7 cellular contexts compared by ENCODE assay signal in genomic region chr19:2714102-2714501, GRCh38. TPM values are rescaled to one million over a fixed set of nuclear protein-coding genes. Genes with fewer than 3 reads are reported as not detected.
DNase-seq lines count a peak whose midpoint lies in the region; ATAC-seq and TF ChIP-seq lines count a peak whose summit lies in the region.
"Not testable (repeated sequence)": the region's sequence is repeated elsewhere in the genome, so short reads cannot be mapped to it uniquely, and the experiment has no call there.
"Had no signal": no experiment of that assay in that cellular context is flagged by ENCODE, and none has a peak within 500 bp of the region (broad histone marks: within the 10 kb centered on the region; RNA-seq: fewer than 3 reads in every experiment).

No MANE protein-coding gene starts in this region.

- not testable (repeated sequence) for H2AFZ ChIP-seq in neuronal stem cell (ENCODE audit: low read length)

- H3K4me1 ChIP-seq in HEK293 (ENCODE audit: control insufficient read depth, insufficient read depth, low read length); neuronal stem cell (ENCODE audit: control insufficient read depth in 2 of 2, insufficient read depth in 1 of 2, low read depth in 1 of 2, low read length in 2 of 2): not testable (repeated sequence)

- not testable (repeated sequence) for TF ChIP-seq CTCF in HEK293 (tag by site-specific recombination; IDR thresholded peaks at IDR 0.05)

- H3K4me1 Mint-ChIP-seq in stimulated activated memory B cell treated with anti-CD40 and anti-IgM and Interleukin-4, amounts not matched to agents 10 μg/mL and 1 μg/mL and 100 μg/mL, for 72 hours = peaks cover 59% of the 10 kb centered on the region

- H2AK5ac ChIP-seq in neuronal stem cell (ENCODE audit: low read depth, low read length) = not testable (repeated sequence)

- not testable (repeated sequence) for H3K9me3 Mint-ChIP-seq in stimulated activated memory B cell treated with anti-CD40 and anti-IgM and Interleukin-4, amounts not matched to agents 10 μg/mL and 1 μg/mL and 100 μg/mL, for 72 hours

- ATAC-seq in stimulated activated memory B cell treated with anti-CD40 and anti-IgM and Interleukin-4, amounts not matched to agents 10 μg/mL and 1 μg/mL and 100 μg/mL, for 72 hours = not testable (repeated sequence)

- not testable (repeated sequence) for H3K18ac ChIP-seq in neuronal stem cell (ENCODE audit: low read length)

- H3K27ac Mint-ChIP-seq in stimulated activated memory B cell treated with anti-CD40 and anti-IgM and Interleukin-4, amounts not matched to agents 10 μg/mL and 1 μg/mL and 100 μg/mL, for 72 hours = peak overlapping the region; percentile 43

- WGBS in neuronal stem cell (ENCODE audit: extremely low coverage in 2 of 2, insufficient read length in 2 of 2, insufficient replicate concordance in 1 of 2), 2 donors = no CpG with 5 or more reads among the region's 1 CpG

- H2BK5ac ChIP-seq in neuronal stem cell (ENCODE audit: low read length) = not testable (repeated sequence)

- H3K36me3 Mint-ChIP-seq in stimulated activated memory B cell treated with anti-CD40 and anti-IgM and Interleukin-4, amounts not matched to agents 10 μg/mL and 1 μg/mL and 100 μg/mL, for 72 hours = peaks cover 21% of the 10 kb centered on the region

- H3K4me2 ChIP-seq in neuronal stem cell (ENCODE audit: insufficient read depth, low read length, poor library complexity, severe bottlenecking) = not testable (repeated sequence)

- not testable (repeated sequence) for H3K27ac ChIP-seq in HEK293 (ENCODE audit: extremely low read depth, low read depth, low read length); neuronal stem cell (replicated peaks; ENCODE audit: low read length)

- not testable (repeated sequence) for H3K4me3 Mint-ChIP-seq in stimulated activated memory B cell treated with anti-CD40 and anti-IgM and Interleukin-4, amounts not matched to agents 10 μg/mL and 1 μg/mL and 100 μg/mL, for 72 hours

- H3K9ac ChIP-seq in neuronal stem cell (ENCODE audit: low read depth, low read length, poor library complexity) = not testable (repeated sequence)

- not testable (repeated sequence) for H3K79me1 ChIP-seq in neuronal stem cell (ENCODE audit: low read depth, low read length)

- H2BK120ac ChIP-seq in neuronal stem cell (ENCODE audit: low read depth, low read length) = not testable (repeated sequence)

- H2BK12ac ChIP-seq in neuronal stem cell (ENCODE audit: low read length) = not testable (repeated sequence)

- H4K8ac ChIP-seq in neuronal stem cell (ENCODE audit: low read depth, low read length) = not testable (repeated sequence)

- H3K9me3 ChIP-seq in HEK293 (ENCODE audit: control insufficient read depth, insufficient read depth, low read depth, low read length); neuronal stem cell (replicated peaks in 1 of 2; ENCODE audit: control insufficient read depth in 2 of 2, insufficient read depth in 1 of 2, low read depth in 1 of 2, low read length in 2 of 2): not testable (repeated sequence)

- H3K27me3 ChIP-seq in neuronal stem cell (ENCODE audit: control insufficient read depth in 3 of 3, insufficient read depth in 3 of 3, low read depth in 1 of 3, low read length in 3 of 3) = not testable (repeated sequence)

- not testable (repeated sequence) for H3K4me3 ChIP-seq in HEK293 (ENCODE audit: low read depth, low read length); neuronal stem cell (ENCODE audit: low read length in 2 of 2)

- not testable (repeated sequence) for H3K27me3 Mint-ChIP-seq in stimulated activated memory B cell treated with anti-CD40 and anti-IgM and Interleukin-4, amounts not matched to agents 10 μg/mL and 1 μg/mL and 100 μg/mL, for 72 hours

- CTCF ChIA-PET in HEK293 (lab: Yijun Ruan, JAX) = not testable (repeated sequence)

- not testable (repeated sequence) for DNase-seq in neuronal stem cell (ENCODE audit: low spot score)

- peak overlapping the region; percentile 25 for H3K23ac ChIP-seq in neuronal stem cell (ENCODE audit: low read depth, low read length, poor library complexity)

- not testable (repeated sequence) for H4K91ac ChIP-seq in neuronal stem cell (ENCODE audit: low read depth, low read length, poor library complexity)

- not testable (repeated sequence) for H2BK15ac ChIP-seq in neuronal stem cell (ENCODE audit: low read length)

- H3K14ac ChIP-seq in neuronal stem cell (ENCODE audit: low read length) = not testable (repeated sequence)

- H3K4ac ChIP-seq in neuronal stem cell (ENCODE audit: low read length) = not testable (repeated sequence)

- H3K36me3 ChIP-seq in HEK293 (ENCODE audit: control insufficient read depth in 2 of 2, insufficient read depth in 1 of 2, low read length in 2 of 2) = peaks cover 0 to 27% of the 10 kb centered on the region in 2 experiments; a peak in 1 of 3 replicates
- not testable (repeated sequence) for H3K36me3 ChIP-seq in neuronal stem cell (replicated peaks in 1 of 2; ENCODE audit: control insufficient read depth in 2 of 2, insufficient read depth in 2 of 2, low read length in 2 of 2)

- POLR2A ChIA-PET in HEK293 (lab: Yijun Ruan, JAX) = not testable (repeated sequence)

TF ChIP-seq in HEK293, 187 proteins besides CTCF, POLR2A, EP300 and RAD21:
- TF ChIP-seq KLF1 (tag by site-specific recombination; IDR thresholded peaks at IDR 0.05) (peak; percentile 22; the same call in 1 of the 2 replicates), EGR2 (tag by site-specific recombination; IDR thresholded peaks at IDR 0.05; ENCODE audit: low read depth) (peak; percentile 74), ZFHX2 (tag by site-specific recombination; conservative IDR thresholded peaks at IDR 0.05) (peak; percentile 60)

RNA-seq across cellular contexts. Expression of gene DIRAS1, which starts 7.1 kb away (rescaled TPM):
- polyA plus RNA-seq in neuronal stem cell (2013, experiment 1 of 2) = 3.1 TPM
- polyA plus RNA-seq in neuronal stem cell (2013, experiment 2 of 2) = 3.5 TPM
- polyA plus RNA-seq: CD14-positive monocyte; CD4-positive, alpha-beta memory T cell; CD4-positive, CD25-positive, alpha-beta regulatory T cell; CD8-positive, alpha-beta memory T cell had no signal

RNA-seq across cellular contexts. Expression of gene GNG7, which starts 11.6 kb away (rescaled TPM):
- polyA plus RNA-seq in neuronal stem cell (2013, experiment 1 of 2) = 7.9 TPM
- polyA plus RNA-seq in neuronal stem cell (2013, experiment 2 of 2) = 8.1 TPM

RNA-seq across cellular contexts. Expression of gene SLC39A3, which starts 25.7 kb away (rescaled TPM):
- polyA plus RNA-seq in neuronal stem cell (2013, experiment 1 of 2) = 19.0 TPM
- 19.4 TPM for polyA plus RNA-seq in neuronal stem cell (2013, experiment 2 of 2)
